ENCODE assay signal across 30 cellular contexts in the genomic region with DNA sequence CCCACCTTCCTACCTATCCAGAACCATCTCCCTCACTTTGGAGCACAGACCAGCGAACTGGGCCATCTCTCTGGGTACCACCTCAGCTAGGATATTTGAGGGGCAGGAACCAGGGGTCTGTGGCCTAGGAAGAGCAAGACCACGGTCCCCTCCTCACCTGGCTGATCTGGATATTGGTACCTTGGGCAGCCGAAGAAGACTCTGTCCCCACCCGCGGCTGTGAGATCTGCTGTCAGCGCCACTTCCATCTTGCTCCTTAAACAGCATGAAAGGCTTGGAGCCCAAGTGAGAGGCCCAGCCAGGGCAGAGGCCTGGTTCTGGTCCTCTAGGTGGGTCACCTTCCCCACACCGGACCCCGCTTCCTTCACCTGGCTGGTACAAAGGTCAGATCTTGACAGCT.
"Had no signal": no experiment of that assay in that cellular context is flagged by ENCODE, and none has a peak within 500 bp of the region (broad histone marks: within the 10 kb centered on the region; RNA-seq: fewer than 3 reads in every experiment).

No MANE protein-coding gene starts in this region.

- ATAC-seq: activated CD4-positive, alpha-beta T cell treated with anti-CD3 and anti-CD28 coated beads for 36 hours; activated T-cell treated with anti-CD3 and anti-CD28 coated beads, Interleukin-2, amount 50 U/mL, for 72 hours; body of pancreas; gastroesophageal sphincter; left cardiac atrium; left ventricle myocardium superior; stimulated activated effector memory CD8-positive, alpha-beta T cell treated with anti-CD3 and anti-CD28 coated beads, Interleukin-12 subunit alpha, Interleukin-12 subunit beta, amount 100 ng/mL, for 72 hours; WTC11 had no signal

- H3K4me3 Mint-ChIP-seq: activated CD4-positive, alpha-beta T cell treated with anti-CD3 and anti-CD28 coated beads for 36 hours; activated naive CD8-positive, alpha-beta T cell; activated T-cell treated with anti-CD3 and anti-CD28 coated beads, Interleukin-2, amount 50 U/mL, for 72 hours; stimulated activated effector memory CD8-positive, alpha-beta T cell treated with anti-CD3 and anti-CD28 coated beads, Interleukin-12 subunit alpha, Interleukin-12 subunit beta, amount 100 ng/mL, for 72 hours; T-helper 1 cell treated with Interleukin-12 subunit alpha and Interleukin-12 subunit beta and Interleukin-4 antibody, amounts not matched to agents 30 μg/mL and 1 μg/mL, for 36 hours; WTC11 had no signal

- H3K27ac Mint-ChIP-seq: activated CD4-positive, alpha-beta T cell treated with anti-CD3 and anti-CD28 coated beads for 36 hours; activated naive CD8-positive, alpha-beta T cell; activated T-cell treated with anti-CD3 and anti-CD28 coated beads, Interleukin-2, amount 50 U/mL, for 72 hours; nephron progenitor cell; progenitor cell of endocrine pancreas; stimulated activated effector memory CD8-positive, alpha-beta T cell treated with anti-CD3 and anti-CD28 coated beads, Interleukin-12 subunit alpha, Interleukin-12 subunit beta, amount 100 ng/mL, for 72 hours; T-helper 1 cell treated with Interleukin-12 subunit alpha and Interleukin-12 subunit beta and Interleukin-4 antibody, amounts not matched to agents 30 μg/mL and 1 μg/mL, for 36 hours; WTC11 had no signal

- DNase-seq: activated CD4-positive, alpha-beta T cell treated with anti-CD3 and anti-CD28 coated beads for 36 hours; activated CD4-positive, alpha-beta T cell treated with anti-CD3 and anti-CD28 coated beads, Interleukin-2, amount 50 U/mL, for 4 hours; activated effector memory CD4-positive, alpha-beta T cell treated with Interleukin-2 at 50 U/mL for 16 hours; activated naive CD4-positive, alpha-beta T cell treated with Interleukin-2 at 50 U/mL for 16 hours; activated T-cell treated with anti-CD3 and anti-CD28 coated beads for 4 hours; activated T-cell treated with anti-CD3 and anti-CD28 coated beads, Interleukin-2, amount 50 U/mL, for 72 hours; aorta; body of pancreas; cerebellar nuclear complex; colonic mucosa; effector CD8-positive, alpha-beta T cell; head of caudate nucleus; hippocampal formation; left cardiac atrium; left ventricle myocardium superior; nephron progenitor cell; ovary; sigmoid colon; small intestine; stimulated activated CD4-positive, alpha-beta T cell treated with anti-CD3 and anti-CD28 coated beads, Interleukin-4, amount 100 ng/mL, for 24 hours; stomach; thyroid gland; upper lobe of left lung had no signal

- H3K4me3 ChIP-seq: body of pancreas, cardiac muscle cell, colonic mucosa, gastroesophageal sphincter, ovary, sigmoid colon, stomach, thyroid gland, upper lobe of left lung had no signal

- H3K36me3 ChIP-seq: cardiac muscle cell, colonic mucosa, ovary, thyroid gland had no signal

- H3K9me3 Mint-ChIP-seq: activated T-cell treated with anti-CD3 and anti-CD28 coated beads, Interleukin-2, amount 50 U/mL, for 72 hours; nephron progenitor cell; stimulated activated effector memory CD8-positive, alpha-beta T cell treated with anti-CD3 and anti-CD28 coated beads, Interleukin-12 subunit alpha, Interleukin-12 subunit beta, amount 100 ng/mL, for 72 hours; T-helper 1 cell treated with Interleukin-12 subunit alpha and Interleukin-12 subunit beta and Interleukin-4 antibody, amounts not matched to agents 30 μg/mL and 1 μg/mL, for 36 hours; WTC11 had no signal

- H3K27me3 Mint-ChIP-seq: activated CD4-positive, alpha-beta T cell treated with anti-CD3 and anti-CD28 coated beads for 36 hours; activated naive CD8-positive, alpha-beta T cell had no signal

- H3K27me3 ChIP-seq: body of pancreas, cardiac muscle cell, colonic mucosa, gastroesophageal sphincter, ovary, stomach, thyroid gland, upper lobe of left lung had no signal

- H3K27ac ChIP-seq: body of pancreas, cardiac muscle cell, colonic mucosa, gastroesophageal sphincter, ovary, sigmoid colon, stomach, thyroid gland, upper lobe of left lung had no signal
